In genomic region chr6:140058846-140059245, GRCh38 we compare ENCODE assay signal across 18 cellular contexts.
DNase-seq lines count a peak whose midpoint lies in the region; ATAC-seq, FAIRE-seq and TF ChIP-seq lines count a peak whose summit lies in the region.
"Had no signal": no experiment of that assay in that cellular context is flagged by ENCODE, and none has a peak within 500 bp of the region (broad histone marks: within the 10 kb centered on the region; RNA-seq: fewer than 3 reads in every experiment).

No MANE protein-coding gene starts in this region.

- TF ChIP-seq EP300 in K562 (IDR thresholded peaks at IDR 0.05; ENCODE audit: low read length) (no peak), HepG2 (IDR thresholded peaks at IDR 0.05; ENCODE audit: low read depth in 2 of 2, low read length in 2 of 2) (no peak), HepG2 (CRISPR knock-in tag; IDR thresholded peaks at IDR 0.05; ENCODE audit: borderline replicate concordance) (no peak), sigmoid colon (IDR thresholded peaks at IDR 0.05) (no peak)

- H3K9ac ChIP-seq in K562 (ENCODE audit: insufficient read depth in 1 of 2, low read depth in 2 of 2, low read length in 2 of 2) (no peak overlapping the region), HepG2 (ENCODE audit: insufficient read depth, low read depth, low read length) (no peak overlapping the region), trophoblast cell (ENCODE audit: low read length) (no peak overlapping the region)
- H3K9ac ChIP-seq: BLaER1, KMS-11 had no signal

- no peak overlapping the region for H2AFZ ChIP-seq in K562 (ENCODE audit: low read depth, low read length)
- no peak overlapping the region for H2AFZ ChIP-seq in HepG2 (ENCODE audit: low read length)
- H2AFZ ChIP-seq in trophoblast cell (ENCODE audit: insufficient read depth, low read length, poor library complexity): no peak overlapping the region

- H3K4ac ChIP-seq in trophoblast cell (ENCODE audit: low read depth, low read length): no peak overlapping the region

- H3K9me1 ChIP-seq in K562 (ENCODE audit: control insufficient read depth, insufficient read depth, low read length): no peaks in the 10 kb centered on the region

- no peaks in the 10 kb centered on the region for H3K36me3 ChIP-seq in K562 (ENCODE audit: control insufficient read depth, insufficient read depth, low read length)
- no peaks in the 10 kb centered on the region for H3K36me3 ChIP-seq in HepG2 (replicated peaks in 1 of 2; ENCODE audit: control insufficient read depth in 1 of 2, insufficient read depth in 2 of 2, low read length in 2 of 2)
- H3K36me3 ChIP-seq in trophoblast cell (ENCODE audit: control insufficient read depth in 1 of 2, insufficient read depth in 2 of 2, low read length in 2 of 2): no peaks in the 10 kb centered on the region
- H3K36me3 ChIP-seq in sigmoid colon: no peaks in the 10 kb centered on the region
- H3K36me3 ChIP-seq: BLaER1 had no signal

- in situ Hi-C loops in K562 (cut with MboI): no loop called here
- in situ Hi-C loops in HepG2 (cut with HindIII; ENCODE audit: extremely low pct_ligation_motif_present, low pct_unique_long_range_greater_than_20kb): no loop called here

- no peak overlapping the region for H2AK5ac ChIP-seq in trophoblast cell (ENCODE audit: low read length)

- H3K23ac ChIP-seq in trophoblast cell (ENCODE audit: low read length): no peak overlapping the region

- H3K9me3 ChIP-seq in K562 (replicated peaks; ENCODE audit: control insufficient read depth, insufficient read depth, low read depth, low read length) (no peaks in the 10 kb centered on the region), HepG2 (ENCODE audit: low read length) (no peaks in the 10 kb centered on the region), trophoblast cell (ENCODE audit: insufficient read depth, low read depth, low read length) (no peaks in the 10 kb centered on the region), sigmoid colon (no peaks in the 10 kb centered on the region)
- H3K9me3 ChIP-seq: BLaER1, Caco-2 had no signal

- FAIRE-seq in HTR-8/SVneo (lab: Jason Lieb, UNC): peak; percentile 20
- no peak for FAIRE-seq in K562 (lab: Jason Lieb, UNC)
- FAIRE-seq in HepG2 (lab: Jason Lieb, UNC): no peak
- FAIRE-seq: H54 had no signal

- DNase-seq in HTR-8/SVneo (ENCODE audit: insufficient read length, low spot score) (no peak), K562 (ENCODE audit: extremely low read depth in 1 of 4, low spot score in 3 of 4) (no peak), HepG2 (ENCODE audit: low spot score) (no peak), trophoblast cell (peak; percentile 79 to 97), sigmoid colon (no peak)
- DNase-seq in activated CD4-positive, alpha-beta T cell treated with anti-CD3 and anti-CD28 coated beads for 36 hours: no peak
- DNase-seq: 8988T; AML-193; Caco-2; CD8-positive, alpha-beta memory T cell; DMS53; GF-D8 had no signal

- TF ChIP-seq RAD21 in K562 (CRISPR knock-in tag; conservative IDR thresholded peaks at IDR 0.05 in 1 of 2, IDR thresholded peaks at IDR 0.05 in 1 of 2) (no peak), HepG2 (CRISPR knock-in tag; IDR thresholded peaks at IDR 0.05) (no peak)

- H2BK5ac ChIP-seq in trophoblast cell (ENCODE audit: low read depth, low read length, poor library complexity): no peak overlapping the region

- peaks cover 20% of the 10 kb centered on the region for H3K27me3 Mint-ChIP-seq in activated CD4-positive, alpha-beta T cell treated with anti-CD3 and anti-CD28 coated beads for 36 hours

- no peak overlapping the region for H3K27ac Mint-ChIP-seq in activated CD4-positive, alpha-beta T cell treated with anti-CD3 and anti-CD28 coated beads for 36 hours
- H3K27ac Mint-ChIP-seq: CD8-positive, alpha-beta memory T cell; IgD-negative memory B cell had no signal

- H3K4me3 Mint-ChIP-seq in activated CD4-positive, alpha-beta T cell treated with anti-CD3 and anti-CD28 coated beads for 36 hours: no peak overlapping the region
- H3K4me3 Mint-ChIP-seq: CD8-positive, alpha-beta memory T cell; IgD-negative memory B cell had no signal

- no peak overlapping the region for H4K12ac ChIP-seq in trophoblast cell (ENCODE audit: low read depth, low read length)

- no peaks in the 10 kb centered on the region for H4K20me1 ChIP-seq in K562 (replicated peaks; ENCODE audit: control insufficient read depth, insufficient read depth, low read length)
- no peaks in the 10 kb centered on the region for H4K20me1 ChIP-seq in HepG2 (ENCODE audit: insufficient read depth, low read length)
- H4K20me1 ChIP-seq: BLaER1 had no signal

- no peak overlapping the region for H4K8ac ChIP-seq in trophoblast cell (ENCODE audit: low read depth, low read length)

- no peak for TF ChIP-seq POLR2A in K562 (conservative IDR thresholded peaks at IDR 0.05)
- no peak for TF ChIP-seq POLR2A in HepG2 (IDR thresholded peaks at IDR 0.05; ENCODE audit: insufficient read depth in 1 of 2, low read depth in 2 of 2, low read length in 2 of 2)
- TF ChIP-seq POLR2A in sigmoid colon (IDR thresholded peaks at IDR 0.05): no peak

- H3K27me3 ChIP-seq in K562 (ENCODE audit: control insufficient read depth in 2 of 2, insufficient read depth in 2 of 2, low read length in 2 of 2) (no peaks in the 10 kb centered on the region), HepG2 (ENCODE audit: control insufficient read depth in 1 of 2, insufficient read depth in 2 of 2, low read length in 2 of 2) (no peaks in the 10 kb centered on the region), trophoblast cell (ENCODE audit: insufficient read depth, low read length) (no peaks in the 10 kb centered on the region), sigmoid colon (no peaks in the 10 kb centered on the region)
- H3K27me3 ChIP-seq: BLaER1 had no signal

- H3K79me1 ChIP-seq in trophoblast cell (ENCODE audit: low read length): peaks cover 3% of the 10 kb centered on the region

- POLR2A ChIA-PET in K562 (lab: Yijun Ruan, JAX) (interaction anchor here (1.9 kb wide), 1 partner anchor 9 kb away, joined by 4 read pairs; no protein-coding TSS in a partner anchor), HepG2 (lab: Yijun Ruan, JAX) (no interaction called here)
- POLR2A ChIA-PET in activated CD4-positive, alpha-beta T cell treated with anti-CD3 and anti-CD28 coated beads for 36 hours (lab: Charles Lee): no interaction called here

- H3K36me3 Mint-ChIP-seq in activated CD4-positive, alpha-beta T cell treated with anti-CD3 and anti-CD28 coated beads for 36 hours (ENCODE audit: low read depth): no peaks in the 10 kb centered on the region
- H3K36me3 Mint-ChIP-seq: IgD-negative memory B cell had no signal

- CTCF ChIA-PET in K562 (lab: Yijun Ruan, JAX; ENCODE audit: low intra/inter-chr PET ratio): no interaction called here
- CTCF ChIA-PET in HepG2 (lab: Yijun Ruan, JAX; ENCODE audit: low intra/inter-chr PET ratio, low total read pairs): no interaction called here
- CTCF ChIA-PET in activated CD4-positive, alpha-beta T cell treated with anti-CD3 and anti-CD28 coated beads for 36 hours (lab: Charles Lee): interaction anchor here (0.5 kb wide), 1 partner anchor 1412 kb away, joined by 5 read pairs; no protein-coding TSS in a partner anchor

- H3K14ac ChIP-seq in trophoblast cell (ENCODE audit: low read length): no peak overlapping the region

- no peak overlapping the region for H2BK12ac ChIP-seq in trophoblast cell (ENCODE audit: low read length)

- H3K4me3 ChIP-seq in K562 (no peak overlapping the region), HepG2 (replicated peaks in 1 of 3; ENCODE audit: insufficient read depth in 1 of 3, low read depth in 2 of 3, low read length in 3 of 3) (no peak overlapping the region), trophoblast cell (ENCODE audit: low read depth, low read length) (no peak overlapping the region), sigmoid colon (no peak overlapping the region)
- H3K4me3 ChIP-seq: BLaER1 had no signal

- H3K4me2 ChIP-seq in K562 (ENCODE audit: insufficient read depth, low read length): no peak overlapping the region
- no peak overlapping the region for H3K4me2 ChIP-seq in HepG2 (ENCODE audit: low read depth, low read length)
- no peak overlapping the region for H3K4me2 ChIP-seq in trophoblast cell (ENCODE audit: low read length)
- H3K4me2 ChIP-seq: BLaER1, KMS-11 had no signal

- H3K79me2 ChIP-seq in K562 (ENCODE audit: control insufficient read depth, insufficient read depth, low read length): no peaks in the 10 kb centered on the region
- H3K79me2 ChIP-seq in HepG2 (ENCODE audit: insufficient read depth, low read length): no peaks in the 10 kb centered on the region
- H3K79me2 ChIP-seq in trophoblast cell (ENCODE audit: control insufficient read depth, insufficient read depth, low read length, poor library complexity): no peaks in the 10 kb centered on the region

- H3K4me1 ChIP-seq in K562 (replicated peaks in 1 of 2; ENCODE audit: control insufficient read depth in 2 of 2, insufficient read depth in 2 of 2, low read length in 2 of 2) (no peaks in the 10 kb centered on the region), HepG2 (ENCODE audit: insufficient read depth, low read length) (no peaks in the 10 kb centered on the region), trophoblast cell (ENCODE audit: control insufficient read depth in 1 of 2, insufficient read depth in 2 of 2, low read length in 2 of 2) (peaks cover 3 to 5% of the 10 kb centered on the region in 2 experiments), sigmoid colon (peaks cover 0 to 19% (median 15%) of the 10 kb centered on the region in 4 donors)
- H3K4me1 ChIP-seq: BLaER1, Caco-2 had no signal

- no peak overlapping the region for H3K18ac ChIP-seq in trophoblast cell (ENCODE audit: low read length)

- ATAC-seq in K562: no peak
- ATAC-seq in HepG2: no peak
- ATAC-seq in activated CD4-positive, alpha-beta T cell treated with anti-CD3 and anti-CD28 coated beads for 36 hours: no peak
- ATAC-seq in GM21723 (IDR thresholded peaks at IDR 0.05; ENCODE audit: unreplicated experiment): no peak

- BruUV-seq in K562 (replicated peaks; lab: Mats Ljungman, UMichigan) (no TSS peak), HepG2 (replicated peaks; lab: Mats Ljungman, UMichigan) (no TSS peak)

- intact Hi-C loops in K562 (cut with micrococcal nuclease) (loop anchor here (10.0 kb wide), 1 partner anchor 1506 kb away; no protein-coding TSS in a partner anchor), HepG2 (cut with micrococcal nuclease; ENCODE audit: unreplicated experiment) (no loop called here), sigmoid colon (cut with DNase I) (no loop called here)
- intact Hi-C loops in activated CD4-positive, alpha-beta T cell treated with anti-CD3 and anti-CD28 coated beads for 36 hours (cut with DNase I, micrococcal nuclease): no loop called here

- no peaks in the 10 kb centered on the region for H3K9me3 Mint-ChIP-seq in activated CD4-positive, alpha-beta T cell treated with anti-CD3 and anti-CD28 coated beads for 36 hours (ENCODE audit: low read depth)
- H3K9me3 Mint-ChIP-seq: CD8-positive, alpha-beta memory T cell had no signal

- H2BK120ac ChIP-seq in trophoblast cell (ENCODE audit: insufficient read depth, low read length, poor library complexity): no peak overlapping the region

- no peak overlapping the region for H4K91ac ChIP-seq in trophoblast cell (ENCODE audit: low read depth, low read length)

- H3K27ac ChIP-seq in K562 (ENCODE audit: extremely low read depth, low read depth, low read length) (no peak overlapping the region), HepG2 (ENCODE audit: extremely low read length, insufficient read depth, low read length) (no peak overlapping the region), trophoblast cell (ENCODE audit: low read depth, low read length) (no peak overlapping the region), sigmoid colon (no peak overlapping the region)
- H3K27ac ChIP-seq: BLaER1, HL-60, KMS-11 had no signal

- no peaks in the 10 kb centered on the region for H3K4me1 Mint-ChIP-seq in activated CD4-positive, alpha-beta T cell treated with anti-CD3 and anti-CD28 coated beads for 36 hours
- H3K4me1 Mint-ChIP-seq: CD8-positive, alpha-beta memory T cell; IgD-negative memory B cell had no signal

- TF ChIP-seq CTCF in K562 (IDR thresholded peaks at IDR 0.05 in 2 of 3, conservative IDR thresholded peaks at IDR 0.05 in 1 of 3; ENCODE audit: insufficient read depth in 2 of 3, low read depth in 1 of 3, low read length in 3 of 3): no peak
- no peak for TF ChIP-seq CTCF in HepG2 (CRISPR knock-in tag; IDR thresholded peaks at IDR 0.05)
- no peak for TF ChIP-seq CTCF in sigmoid colon (IDR thresholded peaks at IDR 0.05)

- 7% methylated on average over 2 of the region's 2 CpGs for WGBS in K562 (ENCODE audit: insufficient coverage, low coverage, missing lambda C conversion rate)
- 9% methylated on average over 2 of the region's 2 CpGs for WGBS in HepG2 (ENCODE audit: low lambda C conversion rate)
- WGBS in trophoblast cell (ENCODE audit: extremely low coverage, insufficient coverage, insufficient read length): no CpG with 5 or more reads among the region's 2 CpGs
- whole genome bisulfite sequencing in sigmoid colon, 2 donors: 94% methylated on average over 2 of the region's 2 CpGs

Comparison
In these comparisons a context has a peak if more than half of its experiments do, and no peak if none do; other contexts are left out.
1. DNase-seq: peak in trophoblast cell (2 of 2); none in HTR-8/SVneo (single experiment), K562 (0 of 4), HepG2 (single experiment), activated CD4-positive, alpha-beta T cell treated with anti-CD3 and anti-CD28 coated beads for 36 hours (single experiment) and sigmoid colon (single experiment).